ENCODE assay signal across 15 cellular contexts in genomic region chr1:116769994-116770393, GRCh38. TPM values are rescaled to one million over a fixed set of nuclear protein-coding genes. Genes with fewer than 3 reads are reported as not detected.
DNase-seq lines count a peak whose midpoint lies in the region; ATAC-seq and TF ChIP-seq lines count a peak whose summit lies in the region.
"Had no signal": no experiment of that assay in that cellular context is flagged by ENCODE, and none has a peak within 500 bp of the region (broad histone marks: within the 10 kb centered on the region; RNA-seq: fewer than 3 reads in every experiment).

No MANE protein-coding gene starts in this region.

- no peaks in the 10 kb centered on the region for H3K9me3 Mint-ChIP-seq in CD4-positive, CD25-positive, alpha-beta regulatory T cell

- H3K4me1 ChIP-seq in CD4-positive, CD25-positive, alpha-beta regulatory T cell (ENCODE audit: control insufficient read depth, insufficient read depth, low read length, poor library complexity, severe bottlenecking), result peaks cover 71% of the 10 kb centered on the region
- H3K4me1 ChIP-seq in effector memory CD4-positive, alpha-beta T cell (ENCODE audit: control insufficient read depth, insufficient read depth, low read length, poor library complexity, severe bottlenecking), result peaks cover 68% of the 10 kb centered on the region
- H3K4me1 ChIP-seq: thyroid gland had no signal

- TF ChIP-seq POLR2A in GM18505 (IDR thresholded peaks at IDR 0.05; ENCODE audit: borderline replicate concordance, extremely low read depth, insufficient read depth, insufficient read length), result no peak

- H3K4me3 ChIP-seq in CD4-positive, CD25-positive, alpha-beta regulatory T cell (ENCODE audit: low read depth, low read length), result peak overlapping the region; percentile 71
- no peak overlapping the region for H3K4me3 ChIP-seq in effector memory CD4-positive, alpha-beta T cell (ENCODE audit: insufficient read depth, low read depth, low read length, poor library complexity, severe bottlenecking)
- H3K4me3 ChIP-seq in foreskin fibroblast (ENCODE audit: low read depth in 1 of 2, low read length in 2 of 2), result no peak overlapping the region
- H3K4me3 ChIP-seq: heart right ventricle, thyroid gland had no signal

- no peak for DNase-seq in CD4-positive, CD25-positive, alpha-beta regulatory T cell
- DNase-seq in T-helper 17 cell (no peak), foreskin fibroblast (no peak), kidney glomerular epithelial cell (lab: John Stamatoyannopoulos, UW) (no peak)
- no peak for DNase-seq in effector memory CD4-positive, alpha-beta T cell
- DNase-seq: anterior cingulate cortex, C1 segment of cervical spinal cord, heart right ventricle, NCI-H2171 treated with DMSO at 0.1 percent for 48 hours, Right ventricle myocardium superior, thyroid gland had no signal

- peak overlapping the region; percentile 89 for H3K27ac ChIP-seq in CD4-positive, CD25-positive, alpha-beta regulatory T cell (ENCODE audit: insufficient read depth, low read length, poor library complexity, severe bottlenecking)
- peak overlapping the region; percentile 87 for H3K27ac ChIP-seq in effector memory CD4-positive, alpha-beta T cell (ENCODE audit: insufficient read depth, low read length, poor library complexity, severe bottlenecking)
- H3K27ac ChIP-seq: thyroid gland had no signal

- no peak for TF ChIP-seq CTCF in foreskin fibroblast (IDR thresholded peaks at IDR 0.05; ENCODE audit: low read depth, low read length)

- no peak for ATAC-seq in CD4-positive, CD25-positive, alpha-beta regulatory T cell (ENCODE audit: low read depth in 2 of 2)
- peak; percentile 10 for ATAC-seq in GM18505 (IDR thresholded peaks at IDR 0.05; ENCODE audit: unreplicated experiment)
- no peak for ATAC-seq in T-helper 17 cell
- ATAC-seq in GM19351 (IDR thresholded peaks at IDR 0.05; ENCODE audit: unreplicated experiment), result no peak
- ATAC-seq in GM21529 (IDR thresholded peaks at IDR 0.05; ENCODE audit: unreplicated experiment), result no peak

- H3K4me1 Mint-ChIP-seq in CD4-positive, CD25-positive, alpha-beta regulatory T cell, result peaks cover 36 to 86% (median 69%) of the 10 kb centered on the region in 4 donors
- H3K4me1 Mint-ChIP-seq in T-helper 17 cell, result peaks cover 66% of the 10 kb centered on the region

- H3K36me3 ChIP-seq in CD4-positive, CD25-positive, alpha-beta regulatory T cell (ENCODE audit: control insufficient read depth, insufficient read depth, low read length), result peaks cover 37% of the 10 kb centered on the region
- H3K36me3 ChIP-seq in effector memory CD4-positive, alpha-beta T cell (ENCODE audit: control insufficient read depth, insufficient read depth, low read length), result peaks cover 36% of the 10 kb centered on the region
- H3K36me3 ChIP-seq: heart right ventricle, thyroid gland had no signal

- H3K9me3 ChIP-seq in CD4-positive, CD25-positive, alpha-beta regulatory T cell (ENCODE audit: control insufficient read depth in 2 of 2, low read length in 2 of 2), result no peaks in the 10 kb centered on the region
- no peaks in the 10 kb centered on the region for H3K9me3 ChIP-seq in T-helper 17 cell (ENCODE audit: control insufficient read depth, low read length, poor library complexity, severe bottlenecking)
- no peaks in the 10 kb centered on the region for H3K9me3 ChIP-seq in effector memory CD4-positive, alpha-beta T cell (ENCODE audit: control insufficient read depth, low read length)
- H3K9me3 ChIP-seq: thyroid gland had no signal

- peak overlapping the region; percentile 97 to 99 (median 98) for H3K27ac Mint-ChIP-seq in CD4-positive, CD25-positive, alpha-beta regulatory T cell
- peak overlapping the region; percentile 98 for H3K27ac Mint-ChIP-seq in T-helper 17 cell

- peaks cover 46% of the 10 kb centered on the region for H3K36me3 Mint-ChIP-seq in CD4-positive, CD25-positive, alpha-beta regulatory T cell
- H3K36me3 Mint-ChIP-seq in T-helper 17 cell (ENCODE audit: low read depth), result peaks cover 10% of the 10 kb centered on the region

- peak overlapping the region; percentile 27 to 83 (median 77) for H3K4me3 Mint-ChIP-seq in CD4-positive, CD25-positive, alpha-beta regulatory T cell
- H3K4me3 Mint-ChIP-seq in T-helper 17 cell, result peak overlapping the region; percentile 83

- no peaks in the 10 kb centered on the region for H3K27me3 ChIP-seq in CD4-positive, CD25-positive, alpha-beta regulatory T cell (ENCODE audit: control insufficient read depth, insufficient read depth, low read length)
- no peaks in the 10 kb centered on the region for H3K27me3 ChIP-seq in effector memory CD4-positive, alpha-beta T cell (replicated peaks; ENCODE audit: control insufficient read depth, insufficient read depth, low read length, poor library complexity, severe bottlenecking)
- H3K27me3 ChIP-seq: thyroid gland had no signal

- no peaks in the 10 kb centered on the region for H3K27me3 Mint-ChIP-seq in CD4-positive, CD25-positive, alpha-beta regulatory T cell
- no peaks in the 10 kb centered on the region for H3K27me3 Mint-ChIP-seq in T-helper 17 cell

RNA-seq across cellular contexts. Expression of gene CD2, which starts 15.8 kb away (rescaled TPM):
- total RNA-seq in CD4-positive, CD25-positive, alpha-beta regulatory T cell, result 192 TPM
- polyA plus RNA-seq in CD4-positive, CD25-positive, alpha-beta regulatory T cell, result 100 to 1,000 TPM; 341 to 457 (median 393) TPM
- 100 to 1,000 TPM; 152 to 172 TPM for total RNA-seq in T-helper 17 cell
- total RNA-seq: epithelial cell of proximal tubule had no signal
